Comparison of ENCODE assay signal across 8 cellular contexts in genomic region chr14:45249847-45250575, GRCh38. TPM values are rescaled to one million over a fixed set of nuclear protein-coding genes. Genes with fewer than 3 reads are reported as not detected.
DNase-seq lines count a peak whose midpoint lies in the region; ATAC-seq and TF ChIP-seq lines count a peak whose summit lies in the region.

No MANE protein-coding gene starts in this region.

- peak; percentile 33 for ATAC-seq in GM21717 (IDR thresholded peaks at IDR 0.05; ENCODE audit: unreplicated experiment)
- ATAC-seq in HG03097 (IDR thresholded peaks at IDR 0.05; ENCODE audit: low FRiP score, unreplicated experiment): no peak

- no peak for TF ChIP-seq POLR2A in ovary (IDR thresholded peaks at IDR 0.05)

- WGBS in ovary, 3 donors: 2 to 16% (median 5%) methylated on average over 7 of the region's 7 CpGs

- no peak for TF ChIP-seq EP300 in ovary (IDR thresholded peaks at IDR 0.05)

- H3K36me3 ChIP-seq in duodenal mucosa (ENCODE audit: control insufficient read depth in 1 of 2, insufficient read depth in 2 of 2, low read length in 2 of 2) (no peaks in the 10 kb centered on the region), ovary (no peaks in the 10 kb centered on the region)

- H3K27me3 ChIP-seq in duodenal mucosa (ENCODE audit: control insufficient read depth in 1 of 2, insufficient read depth in 2 of 2, low read length in 2 of 2) (no peaks in the 10 kb centered on the region), ovary (no peaks in the 10 kb centered on the region)

- H3K4me1 ChIP-seq in duodenal mucosa (ENCODE audit: control insufficient read depth in 1 of 2, insufficient read depth in 2 of 2, low read length in 2 of 2): peaks cover 10 to 22% of the 10 kb centered on the region in 2 donors
- H3K4me1 ChIP-seq in ovary (ENCODE audit: insufficient read depth): peaks cover 11% of the 10 kb centered on the region

- no peaks in the 10 kb centered on the region for H3K9me3 ChIP-seq in duodenal mucosa (ENCODE audit: control insufficient read depth in 1 of 2, low read length in 2 of 2)
- H3K9me3 ChIP-seq in ovary: no peaks in the 10 kb centered on the region

- TF ChIP-seq CTCF in ovary (IDR thresholded peaks at IDR 0.05): no peak

- H3K27ac ChIP-seq in duodenal mucosa (ENCODE audit: low read depth, low read length) (no peak overlapping the region), ovary (peak overlapping the region in 1 of 2 donors; percentile 51)

- H3K9ac ChIP-seq in duodenal mucosa (ENCODE audit: low read depth in 1 of 2, low read length in 2 of 2): no peak overlapping the region

- peak overlapping the region; percentile 0 to 41 for H3K4me3 ChIP-seq in duodenal mucosa (ENCODE audit: low read depth in 1 of 2, low read length in 2 of 2)
- H3K4me3 ChIP-seq in ovary: peak overlapping the region; percentile 22

- DNase-seq in ELF-1 (ENCODE audit: low read depth, low spot score) (peak; percentile 24), NOMO-1 (lab: John Stamatoyannopoulos, UW; ENCODE audit: unreplicated experiment in 2 of 2) (peak; percentile 77 to 88), ovary (peak in 2 of 5 donors; percentile 20 to 42), cerebellum (ENCODE audit: low spot score) (no peak), ecto neural progenitor cell (ENCODE audit: low spot score) (no peak)

- intact Hi-C loops in ovary (cut with DNase I): loop anchor here in 2 of 4 donors (5.0 to 10.0 kb wide), 4 partner anchors 113 to 353 kb away; partner anchors contain the start of gene FANCM (in 1 of the 2)

RNA-seq across cellular contexts. Expression of gene MIS18BP1, which starts 3.0 kb away (rescaled TPM):
- total RNA-seq in ovary (10 to 100 TPM; 14.7 to 44.3 (median 20.8) TPM), cerebellum (35.7 TPM)
- polyA plus RNA-seq in ovary: 10 to 100 TPM; 12.5 to 14.5 TPM

Comparison
In these comparisons a context has a peak if more than half of its experiments do, and no peak if none do; other contexts are left out.
1. DNase-seq: peak in ELF-1 (single experiment) and NOMO-1 (2 of 2); none in cerebellum (single experiment) and ecto neural progenitor cell (single experiment).